ENCODE assay signal across 1 cellular context in genomic region chr7:8178353-8178752, GRCh38.
TF ChIP-seq lines count a peak whose summit lies in the region.

No MANE protein-coding gene starts in this region.

TF ChIP-seq in GM12878, 131 proteins besides CTCF, POLR2A, EP300 and RAD21 (continued from another document):
- TF ChIP-seq, protein P1, sequence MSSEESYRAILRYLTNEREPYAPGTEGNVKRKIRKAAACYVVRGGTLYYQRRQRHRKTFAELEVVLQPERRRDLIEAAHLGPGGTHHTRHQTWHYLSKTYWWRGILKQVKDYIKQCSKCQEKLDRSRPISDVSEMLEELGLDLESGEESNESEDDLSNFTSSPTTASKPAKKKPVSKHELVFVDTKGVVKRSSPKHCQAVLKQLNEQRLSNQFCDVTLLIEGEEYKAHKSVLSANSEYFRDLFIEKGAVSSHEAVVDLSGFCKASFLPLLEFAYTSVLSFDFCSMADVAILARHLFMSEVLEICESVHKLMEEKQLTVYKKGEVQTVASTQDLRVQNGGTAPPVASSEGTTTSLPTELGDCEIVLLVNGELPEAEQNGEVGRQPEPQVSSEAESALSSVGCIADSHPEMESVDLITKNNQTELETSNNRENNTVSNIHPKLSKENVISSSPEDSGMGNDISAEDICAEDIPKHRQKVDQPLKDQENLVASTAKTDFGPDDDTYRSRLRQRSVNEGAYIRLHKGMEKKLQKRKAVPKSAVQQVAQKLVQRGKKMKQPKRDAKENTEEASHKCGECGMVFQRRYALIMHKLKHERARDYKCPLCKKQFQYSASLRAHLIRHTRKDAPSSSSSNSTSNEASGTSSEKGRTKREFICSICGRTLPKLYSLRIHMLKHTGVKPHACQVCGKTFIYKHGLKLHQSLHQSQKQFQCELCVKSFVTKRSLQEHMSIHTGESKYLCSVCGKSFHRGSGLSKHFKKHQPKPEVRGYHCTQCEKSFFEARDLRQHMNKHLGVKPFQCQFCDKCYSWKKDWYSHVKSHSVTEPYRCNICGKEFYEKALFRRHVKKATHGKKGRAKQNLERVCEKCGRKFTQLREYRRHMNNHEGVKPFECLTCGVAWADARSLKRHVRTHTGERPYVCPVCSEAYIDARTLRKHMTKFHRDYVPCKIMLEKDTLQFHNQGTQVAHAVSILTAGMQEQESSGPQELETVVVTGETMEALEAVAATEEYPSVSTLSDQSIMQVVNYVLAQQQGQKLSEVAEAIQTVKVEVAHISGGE (CRISPR knock-in tag; IDR thresholded peaks at IDR 0.05): no peak
- TF ChIP-seq KDM1A (IDR thresholded peaks at IDR 0.05; ENCODE audit: borderline replicate concordance) (no peak), CBX5 (IDR thresholded peaks at IDR 0.05; ENCODE audit: low read depth) (no peak)
